Comparison of ENCODE assay signal across 18 cellular contexts in the genomic region with DNA sequence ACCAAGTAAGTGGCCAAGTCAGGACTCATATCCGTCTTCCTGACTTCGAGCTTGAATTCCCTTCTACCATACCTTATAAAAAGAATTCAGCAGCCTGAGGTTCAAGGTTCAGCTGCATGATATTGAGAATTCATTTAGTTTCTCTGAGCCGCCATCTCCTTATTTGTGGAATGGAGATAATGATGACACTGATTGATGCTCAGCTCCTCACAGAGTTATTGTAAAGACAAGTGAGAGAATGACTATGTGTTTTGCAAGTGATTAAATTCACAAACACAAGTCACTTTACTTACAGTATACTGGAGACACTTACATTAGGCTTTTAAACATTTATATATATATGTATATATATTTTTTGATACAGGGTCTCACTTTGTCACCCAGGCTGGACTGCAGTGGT. TPM values are rescaled to one million over a fixed set of nuclear protein-coding genes. Genes with fewer than 3 reads are reported as not detected.
A peak's percentile ranks its signal among the peaks of the same experiment; 100 is the strongest.
DNase-seq lines count a peak whose midpoint lies in the region; ATAC-seq, FAIRE-seq and TF ChIP-seq lines count a peak whose summit lies in the region.
"Had no signal": no experiment of that assay in that cellular context is flagged by ENCODE, and none has a peak within 500 bp of the region (broad histone marks: within the 10 kb centered on the region; RNA-seq: fewer than 3 reads in every experiment).

No MANE protein-coding gene starts in this region.

- CTCF ChIA-PET in K562 (lab: Yijun Ruan, JAX; ENCODE audit: low intra/inter-chr PET ratio): no interaction called here

- no peaks in the 10 kb centered on the region for H3K9me1 ChIP-seq in K562 (ENCODE audit: control insufficient read depth, insufficient read depth, low read length)

- H3K4me3 ChIP-seq in OCI-LY1 (ENCODE audit: low read depth, low read length, poor library complexity, severe bottlenecking): no peak overlapping the region
- H3K4me3 ChIP-seq in K562: no peak overlapping the region
- no peak overlapping the region for H3K4me3 ChIP-seq in aorta (ENCODE audit: low read length in 2 of 2)

- WGBS in K562 (ENCODE audit: insufficient coverage, low coverage, missing lambda C conversion rate): 6% methylated on average over 3 of the region's 3 CpGs
- WGBS in aorta, 2 donors: 57 to 59% methylated on average over 3 of the region's 3 CpGs

- H3K27me3 Mint-ChIP-seq in CD14-positive monocyte (ENCODE audit: low read depth in 3 of 3): no peaks in the 10 kb centered on the region
- no peaks in the 10 kb centered on the region for H3K27me3 Mint-ChIP-seq in stimulated activated memory B cell treated with anti-CD40 and anti-IgM and Interleukin-4, amounts not matched to agents 10 μg/mL and 1 μg/mL and 100 μg/mL, for 72 hours
- H3K27me3 Mint-ChIP-seq: CD4-positive, alpha-beta memory T cell had no signal

- H3K4me1 ChIP-seq in OCI-LY1 (ENCODE audit: insufficient read depth, low read length, severe bottlenecking) (peaks cover 20% of the 10 kb centered on the region), K562 (replicated peaks in 1 of 2; ENCODE audit: control insufficient read depth in 2 of 2, insufficient read depth in 2 of 2, low read length in 2 of 2) (no peaks in the 10 kb centered on the region), aorta (ENCODE audit: control insufficient read depth in 1 of 2, insufficient read depth in 2 of 2, low read length in 2 of 2) (no peaks in the 10 kb centered on the region)
- H3K4me1 ChIP-seq: BE2C had no signal

- H3K4me1 Mint-ChIP-seq in CD14-positive monocyte: peaks cover 23% of the 10 kb centered on the region
- H3K4me1 Mint-ChIP-seq in stimulated activated memory B cell treated with anti-CD40 and anti-IgM and Interleukin-4, amounts not matched to agents 10 μg/mL and 1 μg/mL and 100 μg/mL, for 72 hours: peaks cover 27% of the 10 kb centered on the region
- H3K4me1 Mint-ChIP-seq: CD4-positive, alpha-beta memory T cell had no signal

- H3K4me2 ChIP-seq in OCI-LY1 (ENCODE audit: low read length) (no peak overlapping the region), K562 (ENCODE audit: insufficient read depth, low read length) (no peak overlapping the region)

- no peaks in the 10 kb centered on the region for H3K9me2 ChIP-seq in OCI-LY1 (ENCODE audit: low read depth, low read length)

- H3K79me2 ChIP-seq in OCI-LY1 (ENCODE audit: insufficient read depth, low read length) (no peaks in the 10 kb centered on the region), K562 (ENCODE audit: control insufficient read depth, insufficient read depth, low read length) (no peaks in the 10 kb centered on the region)

- POLR2A ChIA-PET in K562 (lab: Yijun Ruan, JAX): interaction anchor here (0.9 to 1.1 kb wide), 3 partner anchors 11 to 65 kb away, joined by 3 read pairs; no protein-coding TSS in a partner anchor

- DNase-seq in CD14-positive monocyte (ENCODE audit: low spot score): no peak
- DNase-seq in K562 (ENCODE audit: extremely low read depth in 1 of 4, low spot score in 3 of 4): no peak
- no peak for DNase-seq in aorta
- DNase-seq: BE2C; CD4-positive, alpha-beta memory T cell; DMS153; DMS79; GF-D8; GOT3; H7; HFFc6 had no signal

- H3K27ac ChIP-seq in OCI-LY1 (ENCODE audit: low read depth, low read length, poor library complexity, severe bottlenecking) (peak overlapping the region; percentile 99), K562 (ENCODE audit: extremely low read depth, low read depth, low read length) (no peak overlapping the region), aorta (ENCODE audit: low read depth in 1 of 2, low read length in 2 of 2) (no peak overlapping the region)
- H3K27ac ChIP-seq: C4-2B had no signal

- FAIRE-seq in K562 (lab: Jason Lieb, UNC): no peak
- FAIRE-seq: HepG2 had no signal

- no TSS peak for BruUV-seq in K562 (replicated peaks; lab: Mats Ljungman, UMichigan)

- ATAC-seq in K562 (no peak), HG02763 (IDR thresholded peaks at IDR 0.05; ENCODE audit: unreplicated experiment) (no peak), HG03342 (IDR thresholded peaks at IDR 0.05; ENCODE audit: unreplicated experiment) (no peak), aorta (ENCODE audit: low FRiP score) (no peak)
- no peak for ATAC-seq in stimulated activated memory B cell treated with anti-CD40 and anti-IgM and Interleukin-4, amounts not matched to agents 10 μg/mL and 1 μg/mL and 100 μg/mL, for 72 hours
- ATAC-seq: HCT116, HepG2 had no signal

- intact Hi-C loops in CD14-positive monocyte (cut with micrococcal nuclease) (no loop called here), K562 (cut with micrococcal nuclease) (no loop called here), aorta (cut with DNase I) (no loop called here)

- in situ Hi-C loops in K562 (cut with MboI): no loop called here

- H3K4me3 Mint-ChIP-seq in CD14-positive monocyte: no peak overlapping the region
- no peak overlapping the region for H3K4me3 Mint-ChIP-seq in stimulated activated memory B cell treated with anti-CD40 and anti-IgM and Interleukin-4, amounts not matched to agents 10 μg/mL and 1 μg/mL and 100 μg/mL, for 72 hours
- H3K4me3 Mint-ChIP-seq: CD4-positive, alpha-beta memory T cell; HFFc6 had no signal

- no peak for TF ChIP-seq CTCF in CD14-positive monocyte (IDR thresholded peaks at IDR 0.05)
- TF ChIP-seq CTCF in OCI-LY1 (IDR thresholded peaks at IDR 0.05; ENCODE audit: low read length): no peak
- TF ChIP-seq CTCF in K562 (IDR thresholded peaks at IDR 0.05 in 2 of 3, conservative IDR thresholded peaks at IDR 0.05 in 1 of 3; ENCODE audit: insufficient read depth in 2 of 3, low read depth in 1 of 3, low read length in 3 of 3): no peak

- no peak overlapping the region for H2AFZ ChIP-seq in OCI-LY1 (ENCODE audit: low read length)
- no peak overlapping the region for H2AFZ ChIP-seq in K562 (ENCODE audit: low read depth, low read length)

- H4K20me1 ChIP-seq in OCI-LY1 (ENCODE audit: insufficient read depth, low read length): no peaks in the 10 kb centered on the region
- H4K20me1 ChIP-seq in K562 (replicated peaks; ENCODE audit: control insufficient read depth, insufficient read depth, low read length): no peaks in the 10 kb centered on the region

- H3K36me3 ChIP-seq in OCI-LY1 (ENCODE audit: insufficient read depth, low read length) (no peaks in the 10 kb centered on the region), K562 (ENCODE audit: control insufficient read depth, insufficient read depth, low read length) (no peaks in the 10 kb centered on the region), aorta (ENCODE audit: control insufficient read depth in 1 of 2, insufficient read depth in 2 of 2, low read length in 1 of 2) (no peaks in the 10 kb centered on the region)
- H3K36me3 ChIP-seq: BE2C had no signal

- no peak for TF ChIP-seq EP300 in K562 (IDR thresholded peaks at IDR 0.05; ENCODE audit: low read length)

- H3K9me3 ChIP-seq in OCI-LY1 (ENCODE audit: low read length) (no peaks in the 10 kb centered on the region), K562 (replicated peaks; ENCODE audit: control insufficient read depth, insufficient read depth, low read depth, low read length) (no peaks in the 10 kb centered on the region), aorta (ENCODE audit: control insufficient read depth, low read length) (no peaks in the 10 kb centered on the region)
- H3K9me3 ChIP-seq: BE2C had no signal

- H3K27me3 ChIP-seq in OCI-LY1 (ENCODE audit: insufficient read depth, low read length) (no peaks in the 10 kb centered on the region), K562 (ENCODE audit: control insufficient read depth in 2 of 2, insufficient read depth in 2 of 2, low read length in 2 of 2) (no peaks in the 10 kb centered on the region; a peak in 1 of 5 replicates), aorta (ENCODE audit: control insufficient read depth in 1 of 2, insufficient read depth in 2 of 2, low read length in 1 of 2) (no peaks in the 10 kb centered on the region)
- H3K27me3 ChIP-seq: BE2C had no signal

- no peaks in the 10 kb centered on the region for H3K36me3 Mint-ChIP-seq in CD14-positive monocyte
- H3K36me3 Mint-ChIP-seq in stimulated activated memory B cell treated with anti-CD40 and anti-IgM and Interleukin-4, amounts not matched to agents 10 μg/mL and 1 μg/mL and 100 μg/mL, for 72 hours: peaks cover 5% of the 10 kb centered on the region
- H3K36me3 Mint-ChIP-seq: CD4-positive, alpha-beta memory T cell had no signal

- no peak for TF ChIP-seq RAD21 in K562 (CRISPR knock-in tag; conservative IDR thresholded peaks at IDR 0.05 in 1 of 2, IDR thresholded peaks at IDR 0.05 in 1 of 2)

- peak overlapping the region in 5 of 7 donors; percentile 73 to 96 (median 86) for H3K27ac Mint-ChIP-seq in CD14-positive monocyte
- peak overlapping the region; percentile 82 for H3K27ac Mint-ChIP-seq in stimulated activated memory B cell treated with anti-CD40 and anti-IgM and Interleukin-4, amounts not matched to agents 10 μg/mL and 1 μg/mL and 100 μg/mL, for 72 hours
- H3K27ac Mint-ChIP-seq: CD4-positive, alpha-beta memory T cell; HFFc6 had no signal

- peaks cover 13% of the 10 kb centered on the region for H3F3A ChIP-seq in OCI-LY1 (ENCODE audit: insufficient read depth, low read length)

- H3K9ac ChIP-seq in OCI-LY1 (ENCODE audit: low read length) (no peak overlapping the region), K562 (ENCODE audit: insufficient read depth in 1 of 2, low read depth in 2 of 2, low read length in 2 of 2) (no peak overlapping the region)

- H3K9me3 Mint-ChIP-seq in CD14-positive monocyte: peaks cover 4 to 10% (median 7%) of the 10 kb centered on the region in 7 donors
- peaks cover 3% of the 10 kb centered on the region for H3K9me3 Mint-ChIP-seq in stimulated activated memory B cell treated with anti-CD40 and anti-IgM and Interleukin-4, amounts not matched to agents 10 μg/mL and 1 μg/mL and 100 μg/mL, for 72 hours
- H3K9me3 Mint-ChIP-seq: CD4-positive, alpha-beta memory T cell had no signal

- TF ChIP-seq POLR2A in K562 (conservative IDR thresholded peaks at IDR 0.05): no peak

RNA-seq across cellular contexts. Expression of gene SCAF4, which starts 39.8 kb away (rescaled TPM):
- polyA plus RNA-seq in CD14-positive monocyte (10 to 100 TPM in 1 of 2 donors, 1 to 10 TPM in 1; 4.6 to 11.3 TPM), K562 (2011; rRNA removed) (27.3 and 33.9 TPM in 2 replicates), K562 (2014; fragmentation: Illumina TruSeq; extraction: Trizol) (44.2 and 48.2 TPM in 2 replicates), K562 (2014; fragmentation: Nextera tagmentation; extraction: Ambion mirVana) (1 to 10 TPM; 2.3 to 5.1 TPM), K562 (2014; rRNA removed) (28.3 and 30.3 TPM in 2 replicates), aorta (10 to 100 TPM in 1 of 2 donors, 1 to 10 TPM in 1; 5.3 to 10.3 TPM)
- 94.8 and 259 TPM in 2 replicates for total RNA-seq in K562 (2011; cell fraction: chromatin; rRNA removed; ENCODE audit: low replicate concordance)
- total RNA-seq in K562 (2011; cell fraction: nucleolus; rRNA removed): 49.9 and 60.1 TPM in 2 replicates
- total RNA-seq in K562 (2011; cell fraction: nucleoplasm; rRNA removed): 124 and 178 TPM in 2 replicates
- total RNA-seq in K562 (2014; rRNA removed) (11.6 and 14.9 TPM in 2 replicates), K562 (2014; rRNA removed; fragmentation: Illumina TruSeq; extraction: Trizol) (17.2 and 18.8 TPM in 2 replicates), K562 (2015; rRNA removed; fragmentation: Illumina TruSeq; extraction: Trizol) (14.4 and 16.0 TPM in 2 replicates), K562 (2021) (52.2 and 55.7 TPM in 2 replicates), aorta (10 to 100 TPM; 32.2 to 33.9 TPM)
- 13.0 and 21.8 TPM in 2 replicates for polyA plus RNA-seq in K562 (2011; cell fraction: cytosol; rRNA removed)
- 85.0 and 99.6 TPM in 2 replicates for polyA plus RNA-seq in K562 (2011; cell fraction: nucleus; rRNA removed)
- polyA plus RNA-seq in K562 (2012): 28.1 and 29.3 TPM in 2 replicates
- polyA minus RNA-seq in K562 (2011; rRNA and poly(A)+ RNA removed): 34.5 and 35.1 TPM in 2 replicates
- 24.8 and 25.2 TPM in 2 replicates for polyA minus RNA-seq in K562 (2011; cell fraction: cytosol; rRNA and poly(A)+ RNA removed)
- polyA minus RNA-seq in K562 (2011; cell fraction: nucleus; rRNA and poly(A)+ RNA removed): 71.0 and 80.2 TPM in 2 replicates
